In the genomic region with DNA sequence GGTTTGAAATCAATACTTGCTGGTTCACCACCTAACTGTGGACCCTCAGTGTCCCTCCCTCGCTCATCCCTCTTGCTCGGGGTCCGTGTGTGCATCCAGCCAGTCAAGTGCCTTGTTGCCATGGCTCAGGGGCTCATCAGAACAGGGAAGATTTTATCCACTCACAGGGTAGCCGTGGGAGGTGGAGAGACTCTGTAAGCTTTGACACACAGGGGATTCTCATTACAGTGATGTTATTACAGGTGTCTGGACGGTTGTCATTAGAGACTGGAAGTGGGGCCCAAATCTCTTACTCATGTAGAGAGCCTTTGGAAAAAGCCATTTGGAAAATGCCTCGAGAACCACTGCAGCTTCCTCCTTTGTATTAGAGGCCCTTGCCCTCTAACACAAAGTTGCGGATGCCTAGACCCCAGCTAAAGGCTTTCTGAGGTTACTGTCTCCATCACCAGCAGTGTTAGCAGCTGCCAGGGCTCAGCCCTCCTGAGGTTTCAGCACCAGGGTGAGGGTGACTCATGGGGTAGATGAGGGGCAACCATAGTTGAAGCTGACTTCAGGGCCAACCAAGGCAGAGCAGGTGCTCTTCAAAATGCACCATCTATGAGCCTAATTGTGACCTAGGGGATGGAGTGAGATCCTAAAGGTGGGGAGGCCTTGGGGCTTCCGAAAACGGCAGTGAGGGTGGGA, we compare ENCODE assay signal across 1 cellular context.
TF ChIP-seq lines count a peak whose summit lies in the region.

No MANE protein-coding gene starts in this region.

TF ChIP-seq in H1, 55 proteins besides CTCF, POLR2A, EP300 and RAD21 (continued from another document):
- no peak for TF ChIP-seq POU5F1 (IDR thresholded peaks at IDR 0.05; ENCODE audit: low read depth, low read length)
- no peak for TF ChIP-seq JUN (IDR thresholded peaks at IDR 0.05; ENCODE audit: low read depth, low read length)
